Comparison of ENCODE assay signal across 16 cellular contexts in genomic region chr21:32094792-32095191, GRCh38.
DNase-seq lines count a peak whose midpoint lies in the region; ATAC-seq and TF ChIP-seq lines count a peak whose summit lies in the region.
"Had no signal": no experiment of that assay in that cellular context is flagged by ENCODE, and none has a peak within 500 bp of the region (broad histone marks: within the 10 kb centered on the region; RNA-seq: fewer than 3 reads in every experiment).

No MANE protein-coding gene starts in this region.

- H3K4me1 Mint-ChIP-seq in GM23338, result peaks cover 5% of the 10 kb centered on the region
- H3K4me1 Mint-ChIP-seq: activated naive CD4-positive, alpha-beta T cell treated with anti-CD3 and anti-CD28 coated beads, Interleukin-2, amount 50 U/mL, for 24 hours; CD8-positive, alpha-beta memory T cell; immature natural killer cell; naive B cell had no signal

- no peaks in the 10 kb centered on the region for H4K20me1 ChIP-seq in GM23338 (replicated peaks; ENCODE audit: insufficient read depth)

- H3K27ac Mint-ChIP-seq in GM23338, result no peak overlapping the region
- H3K27ac Mint-ChIP-seq: activated naive CD4-positive, alpha-beta T cell treated with anti-CD3 and anti-CD28 coated beads, Interleukin-2, amount 50 U/mL, for 24 hours; CD8-positive, alpha-beta memory T cell; immature natural killer cell; naive B cell had no signal

- DNase-seq in AG20443 (ENCODE audit: low spot score) (peak; percentile 65), GM23338 (ENCODE audit: low spot score) (peak; percentile 60), SW480 (ENCODE audit: low spot score) (peak; percentile 43), iPS DF 6.9 (ENCODE audit: low read depth, low spot score) (peak; percentile 9), GM19240 (ENCODE audit: insufficient read length, low spot score) (no peak), NOMO-1 treated with dmso at 0.1 percent for 144 hours (lab: John Stamatoyannopoulos, UW; ENCODE audit: unreplicated experiment) (no peak)
- DNase-seq: CD8-positive, alpha-beta memory T cell; cerebellar nuclear complex; erythroblast; immature natural killer cell; MG63; naive B cell had no signal

- no peak for TF ChIP-seq CTCF in GM23338 (conservative IDR thresholded peaks at IDR 0.05; ENCODE audit: low read depth in 2 of 2)

- no peak overlapping the region for H3K4me3 Mint-ChIP-seq in GM23338
- H3K4me3 Mint-ChIP-seq: activated naive CD4-positive, alpha-beta T cell treated with anti-CD3 and anti-CD28 coated beads, Interleukin-2, amount 50 U/mL, for 24 hours; CD8-positive, alpha-beta memory T cell; immature natural killer cell; naive B cell had no signal

- ATAC-seq in GM23338 (peak; percentile 76), HG02970 (IDR thresholded peaks at IDR 0.05; ENCODE audit: low FRiP score, unreplicated experiment) (no peak), HG03432 (IDR thresholded peaks at IDR 0.05; ENCODE audit: unreplicated experiment) (no peak)

- no peaks in the 10 kb centered on the region; the same call in 1 of the 2 replicates for H3K4me1 ChIP-seq in GM23338 (ENCODE audit: insufficient read depth)
- no peaks in the 10 kb centered on the region; the same call in 1 of the 2 replicates for H3K4me1 ChIP-seq in iPS DF 6.9 (ENCODE audit: control insufficient read depth, insufficient read depth, low read length)

- WGBS in iPS DF 6.9 (ENCODE audit: insufficient coverage, insufficient read length), result no CpG with 5 or more reads among the region's 2 CpGs

- H3K4me2 ChIP-seq in GM23338, result no peak overlapping the region

- no peaks in the 10 kb centered on the region for H3K36me3 ChIP-seq in GM23338 (ENCODE audit: insufficient read depth)
- no peaks in the 10 kb centered on the region for H3K36me3 ChIP-seq in iPS DF 6.9 (ENCODE audit: control insufficient read depth, insufficient read depth, low read length)
- H3K36me3 ChIP-seq: MG63 had no signal

- no peaks in the 10 kb centered on the region for H3K79me2 ChIP-seq in GM23338 (replicated peaks; ENCODE audit: insufficient read depth)

- no peaks in the 10 kb centered on the region for H3K9me2 ChIP-seq in GM23338 (ENCODE audit: insufficient read depth)

- H3K4me3 ChIP-seq in GM23338, result no peak overlapping the region
- no peak overlapping the region for H3K4me3 ChIP-seq in iPS DF 6.9 (ENCODE audit: low read length)
- H3K4me3 ChIP-seq: MG63 had no signal

- H3K27me3 ChIP-seq in GM23338 (ENCODE audit: insufficient read depth) (no peaks in the 10 kb centered on the region), iPS DF 6.9 (ENCODE audit: control insufficient read depth, insufficient read depth, low read length) (no peaks in the 10 kb centered on the region)
- H3K27me3 ChIP-seq: MG63 had no signal

- peaks cover 3% of the 10 kb centered on the region; the same call in 1 of the 3 replicates for H3K36me3 Mint-ChIP-seq in GM23338 (ENCODE audit: low read depth)
- H3K36me3 Mint-ChIP-seq: activated naive CD4-positive, alpha-beta T cell treated with anti-CD3 and anti-CD28 coated beads, Interleukin-2, amount 50 U/mL, for 24 hours; CD8-positive, alpha-beta memory T cell; immature natural killer cell had no signal

- H3K9me3 ChIP-seq in iPS DF 6.9 (ENCODE audit: control insufficient read depth, insufficient read depth, low read length), result no peaks in the 10 kb centered on the region
- H3K9me3 ChIP-seq: MG63 had no signal

- H3F3A ChIP-seq in GM23338 (replicated peaks; ENCODE audit: low read depth), result no peaks in the 10 kb centered on the region

- H3K27ac ChIP-seq in GM23338 (ENCODE audit: low read depth), result no peak overlapping the region
- no peak overlapping the region for H3K27ac ChIP-seq in iPS DF 6.9 (ENCODE audit: low read length)
- H3K27ac ChIP-seq: RWPE1 had no signal

- H3K9me3 Mint-ChIP-seq in GM23338, result peaks cover 4% of the 10 kb centered on the region
- H3K9me3 Mint-ChIP-seq: activated naive CD4-positive, alpha-beta T cell treated with anti-CD3 and anti-CD28 coated beads, Interleukin-2, amount 50 U/mL, for 24 hours; immature natural killer cell had no signal

- H2AFZ ChIP-seq in GM23338, result peak overlapping the region; percentile 60; the same call in 1 of the 2 replicates

- peaks cover 4% of the 10 kb centered on the region for H3K27me3 Mint-ChIP-seq in GM23338 (ENCODE audit: insufficient read depth, low read depth, poor library complexity)

TF ChIP-seq in GM23338, 12 proteins besides CTCF, POLR2A, EP300 and RAD21:
- TF ChIP-seq EZH2phosphoT487 (IDR thresholded peaks at IDR 0.05; ENCODE audit: unreplicated experiment) (no peak), ZNF331 (CRISPR knock-in tag; IDR thresholded peaks at IDR 0.05; ENCODE audit: low read depth) (no peak)
- TF ChIP-seq, protein P1, sequence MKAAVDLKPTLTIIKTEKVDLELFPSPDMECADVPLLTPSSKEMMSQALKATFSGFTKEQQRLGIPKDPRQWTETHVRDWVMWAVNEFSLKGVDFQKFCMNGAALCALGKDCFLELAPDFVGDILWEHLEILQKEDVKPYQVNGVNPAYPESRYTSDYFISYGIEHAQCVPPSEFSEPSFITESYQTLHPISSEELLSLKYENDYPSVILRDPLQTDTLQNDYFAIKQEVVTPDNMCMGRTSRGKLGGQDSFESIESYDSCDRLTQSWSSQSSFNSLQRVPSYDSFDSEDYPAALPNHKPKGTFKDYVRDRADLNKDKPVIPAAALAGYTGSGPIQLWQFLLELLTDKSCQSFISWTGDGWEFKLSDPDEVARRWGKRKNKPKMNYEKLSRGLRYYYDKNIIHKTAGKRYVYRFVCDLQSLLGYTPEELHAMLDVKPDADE (IDR thresholded peaks at IDR 0.05), result peak; percentile 60; the same call in 1 of the 2 replicates

Comparison
In these comparisons a context has a peak if more than half of its experiments do, and no peak if none do; other contexts are left out.
1. DNase-seq: peak in AG20443 (single experiment), GM23338 (single experiment), SW480 (single experiment) and iPS DF 6.9 (single experiment); none in GM19240 (single experiment) and NOMO-1 treated with dmso at 0.1 percent for 144 hours (single experiment).